ENCODE assay signal across 8 cellular contexts in genomic region chr9:20551835-20552234, GRCh38.
DNase-seq lines count a peak whose midpoint lies in the region; ATAC-seq and TF ChIP-seq lines count a peak whose summit lies in the region.
"Had no signal": no experiment of that assay in that cellular context is flagged by ENCODE, and none has a peak within 500 bp of the region (broad histone marks: within the 10 kb centered on the region; RNA-seq: fewer than 3 reads in every experiment).

No MANE protein-coding gene starts in this region.

- H3K4me3 ChIP-seq in naive thymus-derived CD4-positive, alpha-beta T cell (ENCODE audit: low read length): no peak overlapping the region

- H3K9me3 ChIP-seq in naive thymus-derived CD4-positive, alpha-beta T cell (ENCODE audit: control insufficient read depth in 2 of 3, low read length in 3 of 3): no peaks in the 10 kb centered on the region

- POLR2A ChIA-PET in T-cell (lab: Charles Lee) (no interaction called here), HEK293T (lab: Yijun Ruan, JAX) (no interaction called here)
- POLR2A ChIA-PET in naive thymus-derived CD4-positive, alpha-beta T cell (lab: Charles Lee): no interaction called here

- intact Hi-C loops in naive thymus-derived CD4-positive, alpha-beta T cell (cut with micrococcal nuclease): loop anchor here (2.0 to 5.0 kb wide), 6 partner anchors 43 to 560 kb away; partner anchors contain the start of gene FOCAD (in 1 of the 2)

- H3K27ac ChIP-seq in naive thymus-derived CD4-positive, alpha-beta T cell (ENCODE audit: low read depth, low read length): no peak overlapping the region

- no peaks in the 10 kb centered on the region for H3K27me3 ChIP-seq in naive thymus-derived CD4-positive, alpha-beta T cell (ENCODE audit: control insufficient read depth in 2 of 2, insufficient read depth in 2 of 2, low read length in 2 of 2)

- H3K27me3 Mint-ChIP-seq in T-cell (no peaks in the 10 kb centered on the region), endothelial cell (ENCODE audit: unreplicated experiment) (no peaks in the 10 kb centered on the region)
- no peaks in the 10 kb centered on the region for H3K27me3 Mint-ChIP-seq in naive thymus-derived CD4-positive, alpha-beta T cell

- H3K9me3 Mint-ChIP-seq in T-cell (no peaks in the 10 kb centered on the region), endothelial cell (ENCODE audit: unreplicated experiment) (no peaks in the 10 kb centered on the region)
- H3K9me3 Mint-ChIP-seq in naive thymus-derived CD4-positive, alpha-beta T cell: no peaks in the 10 kb centered on the region

- H3K27ac Mint-ChIP-seq in T-cell (peak overlapping the region; percentile 9 to 43), endothelial cell (ENCODE audit: unreplicated experiment) (no peak overlapping the region)
- peak overlapping the region in 7 of 9 donors; percentile 3 to 78 (median 49) for H3K27ac Mint-ChIP-seq in naive thymus-derived CD4-positive, alpha-beta T cell

- H3K4me3 Mint-ChIP-seq in T-cell: peak overlapping the region in 1 of 3 donors; percentile 42
- peak overlapping the region in 6 of 10 donors; percentile 1 to 66 (median 28) for H3K4me3 Mint-ChIP-seq in naive thymus-derived CD4-positive, alpha-beta T cell
- no peak overlapping the region for H3K4me3 Mint-ChIP-seq in endothelial cell (ENCODE audit: unreplicated experiment)

- CTCF ChIA-PET in T-cell (lab: Charles Lee): interaction anchor here in 1 of 2 donors (2.1 kb wide), 1 partner anchor 66 kb away, joined by 6 read pairs; no protein-coding TSS in a partner anchor
- CTCF ChIA-PET in naive thymus-derived CD4-positive, alpha-beta T cell (lab: Charles Lee): interaction anchor here (0.5 to 0.7 kb wide), 2 partner anchors 78 to 628 kb away, joined by 3 read pairs; no protein-coding TSS in a partner anchor
- CTCF ChIA-PET in HEK293T (lab: Yijun Ruan, JAX): no interaction called here

- DNase-seq in T-cell (no peak), HEK293T (ENCODE audit: extremely low spot score) (no peak), endothelial cell (ENCODE audit: low spot score) (no peak)
- DNase-seq in naive thymus-derived CD4-positive, alpha-beta T cell: peak in 1 of 9 donors; percentile 34
- DNase-seq: NCI-H1694 had no signal

- H3K4me1 Mint-ChIP-seq in T-cell (peaks cover 70 to 73% (median 73%) of the 10 kb centered on the region in 3 donors), endothelial cell (ENCODE audit: unreplicated experiment) (peaks cover 10% of the 10 kb centered on the region)
- peaks cover 51 to 80% (median 68%) of the 10 kb centered on the region in 7 donors for H3K4me1 Mint-ChIP-seq in naive thymus-derived CD4-positive, alpha-beta T cell

- H3K36me3 Mint-ChIP-seq in T-cell: peaks cover 14% of the 10 kb centered on the region
- H3K36me3 Mint-ChIP-seq in naive thymus-derived CD4-positive, alpha-beta T cell: peaks cover 7 to 15% (median 10%) of the 10 kb centered on the region in 5 donors
- H3K36me3 Mint-ChIP-seq in endothelial cell (ENCODE audit: low read depth, unreplicated experiment): no peaks in the 10 kb centered on the region

- H3K36me3 ChIP-seq in naive thymus-derived CD4-positive, alpha-beta T cell (ENCODE audit: control insufficient read depth in 2 of 3, insufficient read depth in 3 of 3, low read length in 3 of 3): no peaks in the 10 kb centered on the region

- ATAC-seq in GM19035 (IDR thresholded peaks at IDR 0.05; ENCODE audit: unreplicated experiment): peak; percentile 38
- peak; percentile 58 for ATAC-seq in HG02610 (IDR thresholded peaks at IDR 0.05; ENCODE audit: unreplicated experiment)
- ATAC-seq in T-cell (replicated peaks in 1 of 4): no peak
- no peak for ATAC-seq in naive thymus-derived CD4-positive, alpha-beta T cell
- no peak for ATAC-seq in GM19455 (IDR thresholded peaks at IDR 0.05; ENCODE audit: unreplicated experiment)

- H3K4me1 ChIP-seq in naive thymus-derived CD4-positive, alpha-beta T cell (ENCODE audit: control insufficient read depth in 2 of 2, insufficient read depth in 2 of 2, low read length in 2 of 2): peaks cover 23 to 29% of the 10 kb centered on the region in 2 donors

- no peak for TF ChIP-seq CTCF in endothelial cell (IDR thresholded peaks at IDR 0.05; ENCODE audit: unreplicated experiment)

TF ChIP-seq in HEK293T, 16 proteins besides CTCF, POLR2A, EP300 and RAD21:
- no peak for TF ChIP-seq BHLHE40 (IDR thresholded peaks at IDR 0.05; ENCODE audit: borderline replicate concordance)
- TF ChIP-seq SP1 (IDR thresholded peaks at IDR 0.05): no peak
- TF ChIP-seq ARNT (IDR thresholded peaks at IDR 0.05): no peak
- TF ChIP-seq HDGF (IDR thresholded peaks at IDR 0.05; ENCODE audit: borderline replicate concordance): no peak
TF ChIP-seq in HEK293T: peak in this region for 0.

Comparison
In these comparisons a context has a peak if more than half of its experiments do, and no peak if none do; other contexts are left out.
1. ATAC-seq: peak in GM19035 (single experiment) and HG02610 (single experiment); none in T-cell (0 of 4), naive thymus-derived CD4-positive, alpha-beta T cell (single experiment) and GM19455 (single experiment).